Comparison of ENCODE assay signal across 18 cellular contexts in genomic region chr18:21853972-21854563, GRCh38.
DNase-seq lines count a peak whose midpoint lies in the region; ATAC-seq and TF ChIP-seq lines count a peak whose summit lies in the region.
"Had no signal": no experiment of that assay in that cellular context is flagged by ENCODE, and none has a peak within 500 bp of the region (broad histone marks: within the 10 kb centered on the region; RNA-seq: fewer than 3 reads in every experiment).

No MANE protein-coding gene starts in this region.

- TF ChIP-seq CTCF in AG09319 (IDR thresholded peaks at IDR 0.05; ENCODE audit: low read depth, low read length) (no peak), IMR-90 (conservative IDR thresholded peaks at IDR 0.05; ENCODE audit: low read depth, low read length) (no peak)

- no peak overlapping the region for H2AK9ac ChIP-seq in IMR-90 (replicated peaks; ENCODE audit: low read depth, low read length, poor library complexity)

- H3K9me3 ChIP-seq in IMR-90 (ENCODE audit: control insufficient read depth, insufficient read depth, low read length) = no peaks in the 10 kb centered on the region

- in situ Hi-C loops in IMR-90 (cut with MboI; ENCODE audit: low sequenced_read_pairs) = no loop called here

- H2BK5ac ChIP-seq in IMR-90 (ENCODE audit: low read depth, low read length, poor library complexity, severe bottlenecking) = no peak overlapping the region

- WGBS in IMR-90 (ENCODE audit: extremely low coverage in 2 of 2, insufficient read length in 1 of 2), 2 experiments = no CpG with 5 or more reads among the region's 4 CpGs

- no peaks in the 10 kb centered on the region for H3K4me1 ChIP-seq in IMR-90 (ENCODE audit: control insufficient read depth, insufficient read depth, low read length)

- no peak overlapping the region for H3K4ac ChIP-seq in IMR-90 (ENCODE audit: low read depth, low read length)

- no peak overlapping the region for H2AFZ ChIP-seq in IMR-90 (replicated peaks; ENCODE audit: low read length, poor library complexity)
- H2AFZ ChIP-seq: GM23338 had no signal

- H3K4me2 ChIP-seq in IMR-90 (ENCODE audit: low read depth, low read length) = no peak overlapping the region
- H3K4me2 ChIP-seq: GM23338 had no signal

- peaks cover 2 to 8% of the 10 kb centered on the region in 2 experiments; a peak in 1 of 4 replicates for H3K79me1 ChIP-seq in IMR-90 (ENCODE audit: low read depth in 1 of 2, low read length in 2 of 2)

- H3K18ac ChIP-seq in IMR-90 (ENCODE audit: low read depth, low read length) = no peak overlapping the region

- no TSS peak for BruUV-seq in IMR-90 (replicated peaks; lab: Mats Ljungman, UMichigan)

- no peak overlapping the region for H2BK120ac ChIP-seq in IMR-90 (ENCODE audit: low read depth, low read length)

- no peak overlapping the region for H3K56ac ChIP-seq in IMR-90 (ENCODE audit: extremely low read depth, insufficient read depth, low read length)

- TF ChIP-seq RAD21 in IMR-90 (IDR thresholded peaks at IDR 0.05; ENCODE audit: low read length) = no peak

- peak; percentile 4 for DNase-seq in AG09319 (ENCODE audit: extremely low read depth, low read depth)
- DNase-seq in IMR-90 = no peak
- peak; percentile 32 for DNase-seq in amniotic epithelial cell (ENCODE audit: low read depth)
- DNase-seq in left lobe of liver (ENCODE audit: low spot score) = no peak
- DNase-seq in NCI-H2227 treated with DMSO at 0.1 percent for 48 hours (lab: John Stamatoyannopoulos, UW) = no peak
- DNase-seq in stimulated activated CD4-positive, alpha-beta T cell treated with anti-CD3 and anti-CD28 coated beads, Interleukin-2, amount 100 ng/mL, for 48 hours = no peak
- no peak for DNase-seq in activated T-cell treated with anti-CD3 and anti-CD28 coated beads, Interleukin-2, amount 50 U/mL, for 1 hour
- no peak for DNase-seq in NCI-H526 treated with DMSO at 0.1 percent for 48 hours (lab: John Stamatoyannopoulos, UW)
- DNase-seq: COR-L47, DMS153, EL, Karpas-422, MV-4-11, NCI-H1436, NCI-H2081, NCI-H524 treated with DMSO at 0.1 percent for 48 hours had no signal

- no peak overlapping the region for H4K5ac ChIP-seq in IMR-90 (ENCODE audit: low read depth, low read length)

- no peak overlapping the region for H3K27ac ChIP-seq in IMR-90 (ENCODE audit: insufficient read depth, low read length)
- H3K27ac ChIP-seq: C4-2B had no signal

- H3K9me1 ChIP-seq in IMR-90 (ENCODE audit: insufficient read depth, low read length) = no peaks in the 10 kb centered on the region; the same call in 1 of the 2 replicates

- H4K91ac ChIP-seq in IMR-90 (ENCODE audit: insufficient read depth, low read depth, low read length) = no peak overlapping the region

- H3K27me3 ChIP-seq in IMR-90 (ENCODE audit: control insufficient read depth, insufficient read depth, low read length) = no peaks in the 10 kb centered on the region

- H3K9ac ChIP-seq in IMR-90 (ENCODE audit: low read depth, low read length) = no peak overlapping the region

- ATAC-seq in IMR-90 (ENCODE audit: low read depth) (peak; percentile 28; the same call in 1 of the 2 replicates), left lobe of liver (peak; percentile 66)
- ATAC-seq: GM23338 had no signal

- dilution Hi-C loops in IMR-90 (cut with HindIII; ENCODE audit: low sequenced_read_pairs, unreplicated experiment) = no loop called here

- POLR2A ChIA-PET in IMR-90 (lab: Charles Lee; ENCODE audit: unreplicated experiment) = no interaction called here

- peaks cover 3% of the 10 kb centered on the region for H3K36me3 ChIP-seq in IMR-90 (ENCODE audit: control insufficient read depth, insufficient read depth, low read length)

- no peak overlapping the region for H3K4me3 ChIP-seq in IMR-90 (ENCODE audit: insufficient read depth, low read depth, low read length)
- H3K4me3 ChIP-seq: GM23338 had no signal

- no peak overlapping the region for H3K14ac ChIP-seq in IMR-90 (replicated peaks; ENCODE audit: low read depth, low read length)

- H4K20me1 ChIP-seq in IMR-90 (ENCODE audit: insufficient read depth, low read length) = no peaks in the 10 kb centered on the region

- no peak overlapping the region for H3K23ac ChIP-seq in IMR-90 (ENCODE audit: low read depth, low read length)

- no peak for TF ChIP-seq POLR2A in IMR-90 (IDR thresholded peaks at IDR 0.05; ENCODE audit: low read depth, low read length)

- no peak overlapping the region for H2AK5ac ChIP-seq in IMR-90 (ENCODE audit: low read depth, low read length)

- H4K8ac ChIP-seq in IMR-90 (ENCODE audit: low read depth in 2 of 2, low read length in 2 of 2) = no peak overlapping the region

- no peak overlapping the region for H2BK15ac ChIP-seq in IMR-90 (ENCODE audit: low read depth, low read length)

- intact Hi-C loops in IMR-90 (cut with micrococcal nuclease) = loop anchor here (5.0 to 10.0 kb wide), 3 partner anchors 109 to 367 kb away; partner anchors contain the start of gene MIB1

- H2BK20ac ChIP-seq in IMR-90 (ENCODE audit: low read depth, low read length) = no peak overlapping the region

- CTCF ChIA-PET in IMR-90 (lab: Yijun Ruan, JAX) = no interaction called here

TF ChIP-seq in IMR-90, 13 proteins besides CTCF, POLR2A, EP300 and RAD21:
- TF ChIP-seq CHD1 (IDR thresholded peaks at IDR 0.05; ENCODE audit: low read depth, low read length) (no peak), CEBPB (IDR thresholded peaks at IDR 0.05; ENCODE audit: low read depth, low read length) (0 out of 2 replicates have a peak, but pooled peaks have one; percentile 26)

Comparison
In these comparisons a context has a peak if more than half of its experiments do, and no peak if none do; other contexts are left out.
1. DNase-seq: peak in AG09319 (single experiment) and amniotic epithelial cell (single experiment); none in IMR-90 (single experiment), left lobe of liver (single experiment), NCI-H2227 treated with DMSO at 0.1 percent for 48 hours (single experiment), stimulated activated CD4-positive, alpha-beta T cell treated with anti-CD3 and anti-CD28 coated beads, Interleukin-2, amount 100 ng/mL, for 48 hours (0 of 2), activated T-cell treated with anti-CD3 and anti-CD28 coated beads, Interleukin-2, amount 50 U/mL, for 1 hour (single experiment) and NCI-H526 treated with DMSO at 0.1 percent for 48 hours (single experiment).